ENCODE assay signal across 20 cellular contexts in the genomic region with DNA sequence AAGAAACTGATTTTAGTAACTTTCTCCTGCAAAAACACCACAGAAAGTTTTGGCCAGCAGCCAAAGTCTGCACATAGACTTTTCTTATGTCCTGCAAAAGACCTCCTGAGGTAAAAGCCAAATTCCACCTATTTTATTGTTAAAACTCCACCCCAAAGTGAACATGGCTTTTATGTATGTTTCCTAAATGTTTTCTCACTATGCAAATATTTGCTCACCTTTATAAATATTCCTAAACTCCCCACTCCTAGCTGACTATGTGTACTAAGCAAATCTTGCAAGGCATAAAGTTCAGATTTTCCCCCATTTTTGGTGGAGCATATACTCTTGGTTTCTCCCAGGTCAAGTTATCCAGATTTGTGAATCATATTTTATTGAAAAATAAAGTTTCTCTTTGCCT.
"Had no signal": no experiment of that assay in that cellular context is flagged by ENCODE, and none has a peak within 500 bp of the region (broad histone marks: within the 10 kb centered on the region; RNA-seq: fewer than 3 reads in every experiment).

No MANE protein-coding gene starts in this region.

- H3K9me3 ChIP-seq: Peyer's patch, SJSA1 had no signal

- H3K27ac Mint-ChIP-seq: IgD-negative memory B cell had no signal

- H3K4me1 Mint-ChIP-seq: IgD-negative memory B cell had no signal

- H3K4me3 Mint-ChIP-seq: IgD-negative memory B cell had no signal

- H3K27me3 ChIP-seq: MG63, Peyer's patch, SJSA1 had no signal

- H3K36me3 ChIP-seq: MG63, Peyer's patch, SJSA1 had no signal

- H3K27me3 Mint-ChIP-seq: IgD-negative memory B cell had no signal

- H2AFZ ChIP-seq: PC-9 had no signal

- ATAC-seq: Right ventricle myocardium inferior had no signal

- DNase-seq: KBM-7; MG63; NCI-H1092; NCI-H1105 treated with DMSO at 0.1 percent for 48 hours; NCI-H1417 treated with DMSO at 0.1 percent for 48 hours; NCI-H146; NCI-H1694 treated with DMSO at 0.1 percent for 48 hours; NCI-H1930; NCI-H2081; NCI-H2107; NCI-H2227 treated with DMSO at 0.1 percent for 48 hours; NCI-H526 treated with DMSO at 0.1 percent for 48 hours; NK-92 treated with Interleukin-12 subunit alpha and Interleukin-12 subunit beta, amount 100 ng/mL, for 24 hours; PC-9; Peyer's patch; SHP77 treated with DMSO at 0.1 percent for 48 hours had no signal

- H3K4me3 ChIP-seq: MG63, PC-9, Peyer's patch, SJSA1, SK-N-MC had no signal

- H3K4me1 ChIP-seq: Peyer's patch, SJSA1 had no signal

- H3K27ac ChIP-seq: PC-9, Peyer's patch, SJSA1, SK-N-MC had no signal

- H3K4me2 ChIP-seq: PC-9 had no signal
